Comparison of ENCODE assay signal across 8 cellular contexts in genomic region chr1:30253807-30254440, GRCh38.
"Had no signal": no experiment of that assay in that cellular context is flagged by ENCODE, and none has a peak within 500 bp of the region (broad histone marks: within the 10 kb centered on the region; RNA-seq: fewer than 3 reads in every experiment).

No MANE protein-coding gene starts in this region.

- H3K4me3 ChIP-seq: esophagus squamous epithelium, uterus had no signal

- H3K9ac ChIP-seq: parathyroid adenoma had no signal

- H3K27ac Mint-ChIP-seq: activated CD4-positive, alpha-beta memory T cell treated with anti-CD3 and anti-CD28 coated beads for 36 hours; activated naive CD8-positive, alpha-beta T cell treated with anti-CD3 and anti-CD28 coated beads for 36 hours had no signal

- H3K27ac ChIP-seq: esophagus squamous epithelium, parathyroid adenoma, uterus had no signal

- H3K9me3 ChIP-seq: esophagus squamous epithelium, uterus had no signal

- H3K4me1 ChIP-seq: esophagus squamous epithelium, parathyroid adenoma, uterus had no signal

- H3K4me3 Mint-ChIP-seq: activated CD4-positive, alpha-beta memory T cell treated with anti-CD3 and anti-CD28 coated beads for 36 hours; activated naive CD8-positive, alpha-beta T cell treated with anti-CD3 and anti-CD28 coated beads for 36 hours; activated T-cell treated with anti-CD3 and anti-CD28 coated beads, Interleukin-2, amount 50 U/mL, for 4 hours had no signal

- H3K36me3 ChIP-seq: esophagus squamous epithelium, uterus had no signal

- H3K9me3 Mint-ChIP-seq: activated CD4-positive, alpha-beta memory T cell treated with anti-CD3 and anti-CD28 coated beads for 36 hours; activated naive CD8-positive, alpha-beta T cell treated with anti-CD3 and anti-CD28 coated beads for 36 hours; activated T-cell treated with anti-CD3 and anti-CD28 coated beads, Interleukin-2, amount 50 U/mL, for 4 hours had no signal

- H3K36me3 Mint-ChIP-seq: activated CD4-positive, alpha-beta memory T cell treated with anti-CD3 and anti-CD28 coated beads for 36 hours; activated naive CD8-positive, alpha-beta T cell treated with anti-CD3 and anti-CD28 coated beads for 36 hours had no signal

- H3K4me1 Mint-ChIP-seq: activated naive CD8-positive, alpha-beta T cell treated with anti-CD3 and anti-CD28 coated beads for 36 hours had no signal

- H3K27me3 ChIP-seq: uterus had no signal

- DNase-seq: activated CD4-positive, alpha-beta memory T cell treated with anti-CD3 and anti-CD28 coated beads for 36 hours; activated gamma-delta T cell treated with Interleukin-2 at 50 U/mL for 16 hours; activated naive CD8-positive, alpha-beta T cell treated with anti-CD3 and anti-CD28 coated beads for 36 hours; activated T-cell treated with anti-CD3 and anti-CD28 coated beads, Interleukin-2, amount 50 U/mL, for 4 hours; esophagus squamous epithelium; foreskin fibroblast; uterus had no signal
